26 cellular contexts compared by ENCODE assay signal in genomic region chr1:7317888-7318287, GRCh38.
"Had no signal": no experiment of that assay in that cellular context is flagged by ENCODE, and none has a peak within 500 bp of the region (broad histone marks: within the 10 kb centered on the region; RNA-seq: fewer than 3 reads in every experiment).

No MANE protein-coding gene starts in this region.

- H3K27ac ChIP-seq: breast epithelium, epithelial cell of prostate, gastrocnemius medialis, left ventricle myocardium inferior, neutrophil, prostate gland, sigmoid colon had no signal

- H3K4me1 Mint-ChIP-seq: activated CD4-positive, alpha-beta T cell treated with anti-CD3 and anti-CD28 coated beads for 36 hours; stimulated activated naive CD8-positive, alpha-beta T cell treated with anti-CD3 and anti-CD28 coated beads, Interleukin-15, amount 100 ng/mL, for 72 hours had no signal

- ATAC-seq: activated CD4-positive, alpha-beta T cell treated with anti-CD3 and anti-CD28 coated beads for 36 hours; activated naive CD4-positive, alpha-beta T cell treated with anti-CD3 and anti-CD28 coated beads, Interleukin-2, amount 50 U/mL, for 72 hours; activated T-cell treated with anti-CD3 and anti-CD28 coated beads, Interleukin-2, amount 50 U/mL, for 72 hours; gastrocnemius medialis; stimulated activated effector memory CD8-positive, alpha-beta T cell treated with anti-CD3 and anti-CD28 coated beads, Interleukin-12 subunit alpha, Interleukin-12 subunit beta, amount 100 ng/mL, for 72 hours; stimulated activated naive CD8-positive, alpha-beta T cell treated with anti-CD3 and anti-CD28 coated beads, Interleukin-15, amount 100 ng/mL, for 72 hours had no signal

- H3K9me3 Mint-ChIP-seq: dendritic cell treated with granulocyte-macrophage colony-stimulating factor and Interleukin-4, amounts not matched to agents 40 ng/mL and 50 ng/mL, for 4 days; stimulated activated naive CD8-positive, alpha-beta T cell treated with anti-CD3 and anti-CD28 coated beads, Interleukin-15, amount 100 ng/mL, for 72 hours; T-helper 2 cell treated with Interferon-gamma antibody and Interleukin-4, amounts not matched to agents 5 μg/mL and 100 μg/mL, for 36 hours had no signal

- H3K27me3 ChIP-seq: breast epithelium, gastrocnemius medialis, neutrophil, sigmoid colon had no signal

- H3K36me3 Mint-ChIP-seq: stimulated activated effector memory CD8-positive, alpha-beta T cell treated with anti-CD3 and anti-CD28 coated beads, Interleukin-12 subunit alpha, Interleukin-12 subunit beta, amount 100 ng/mL, for 72 hours had no signal

- H3K36me3 ChIP-seq: breast epithelium, gastrocnemius medialis, left ventricle myocardium inferior, neutrophil, prostate gland, sigmoid colon had no signal

- DNase-seq: activated CD4-positive, alpha-beta T cell treated with anti-CD3 and anti-CD28 coated beads for 36 hours; activated CD4-positive, CD25-positive, alpha-beta regulatory T cell; activated naive CD4-positive, alpha-beta T cell; activated T-cell treated with anti-CD3 and anti-CD28 coated beads for 4 hours; activated T-cell treated with anti-CD3 and anti-CD28 coated beads, Interleukin-2, amount 50 U/mL, for 72 hours; central memory CD4-positive, alpha-beta T cell; effector CD4-positive, alpha-beta T cell; gastrocnemius medialis; kidney glomerular epithelial cell; left ventricle myocardium inferior; retina; sigmoid colon; small intestine; stimulated activated CD4-positive, alpha-beta T cell treated with anti-CD3 and anti-CD28 coated beads, Interleukin-4, amount 100 ng/mL, for 24 hours; stimulated activated naive CD8-positive, alpha-beta T cell treated with anti-CD3 and anti-CD28 coated beads, Interleukin-15, amount 100 ng/mL, for 72 hours; substantia nigra; T-helper 1 cell had no signal

- H3K27me3 Mint-ChIP-seq: dendritic cell treated with granulocyte-macrophage colony-stimulating factor and Interleukin-4, amounts not matched to agents 40 ng/mL and 50 ng/mL, for 4 days had no signal

- H3K27ac Mint-ChIP-seq: activated CD4-positive, alpha-beta T cell treated with anti-CD3 and anti-CD28 coated beads for 36 hours; activated naive CD4-positive, alpha-beta T cell treated with anti-CD3 and anti-CD28 coated beads, Interleukin-2, amount 50 U/mL, for 72 hours; activated T-cell treated with anti-CD3 and anti-CD28 coated beads, Interleukin-2, amount 50 U/mL, for 72 hours; dendritic cell treated with granulocyte-macrophage colony-stimulating factor and Interleukin-4, amounts not matched to agents 40 ng/mL and 50 ng/mL, for 4 days; nephron; stimulated activated effector memory CD8-positive, alpha-beta T cell treated with anti-CD3 and anti-CD28 coated beads, Interleukin-12 subunit alpha, Interleukin-12 subunit beta, amount 100 ng/mL, for 72 hours; stimulated activated naive CD8-positive, alpha-beta T cell treated with anti-CD3 and anti-CD28 coated beads, Interleukin-15, amount 100 ng/mL, for 72 hours; T-helper 2 cell treated with Interferon-gamma antibody and Interleukin-4, amounts not matched to agents 5 μg/mL and 100 μg/mL, for 36 hours had no signal

- H3K9me3 ChIP-seq: breast epithelium, gastrocnemius medialis, left ventricle myocardium inferior, neutrophil, prostate gland, sigmoid colon had no signal

- H3K4me3 ChIP-seq: breast epithelium, gastrocnemius medialis, left ventricle myocardium inferior, prostate gland, sigmoid colon had no signal

- H3K4me3 Mint-ChIP-seq: activated CD4-positive, alpha-beta T cell treated with anti-CD3 and anti-CD28 coated beads for 36 hours; activated T-cell treated with anti-CD3 and anti-CD28 coated beads, Interleukin-2, amount 50 U/mL, for 72 hours; dendritic cell treated with granulocyte-macrophage colony-stimulating factor and Interleukin-4, amounts not matched to agents 40 ng/mL and 50 ng/mL, for 4 days; nephron; stimulated activated effector memory CD8-positive, alpha-beta T cell treated with anti-CD3 and anti-CD28 coated beads, Interleukin-12 subunit alpha, Interleukin-12 subunit beta, amount 100 ng/mL, for 72 hours; stimulated activated naive CD8-positive, alpha-beta T cell treated with anti-CD3 and anti-CD28 coated beads, Interleukin-15, amount 100 ng/mL, for 72 hours; T-helper 2 cell treated with Interferon-gamma antibody and Interleukin-4, amounts not matched to agents 5 μg/mL and 100 μg/mL, for 36 hours had no signal

- H3K4me1 ChIP-seq: breast epithelium, gastrocnemius medialis, left ventricle myocardium inferior, prostate gland, sigmoid colon had no signal
